13 cellular contexts compared by ENCODE assay signal in genomic region chr17:74426551-74427047, GRCh38. TPM values are rescaled to one million over a fixed set of nuclear protein-coding genes. Genes with fewer than 3 reads are reported as not detected.
DNase-seq lines count a peak whose midpoint lies in the region; ATAC-seq, FAIRE-seq and TF ChIP-seq lines count a peak whose summit lies in the region.
"Had no signal": no experiment of that assay in that cellular context is flagged by ENCODE, and none has a peak within 500 bp of the region (broad histone marks: within the 10 kb centered on the region; RNA-seq: fewer than 3 reads in every experiment).

No MANE protein-coding gene starts in this region.

- FAIRE-seq in RCC 7860 (lab: Jason Lieb, UNC) = no peak

- peaks cover 14% of the 10 kb centered on the region for H3K27me3 Mint-ChIP-seq in type B pancreatic cell

- H3K36me3 ChIP-seq in mesendoderm (ENCODE audit: control insufficient read depth, insufficient read depth, low read length) = no peaks in the 10 kb centered on the region

- H3K9ac ChIP-seq in mesendoderm (ENCODE audit: low read length) = peak overlapping the region; percentile 9

- H2BK120ac ChIP-seq in mesendoderm (ENCODE audit: low read depth, low read length) = no peak overlapping the region

- H2BK5ac ChIP-seq in mesendoderm (ENCODE audit: low read length) = no peak overlapping the region

- DNase-seq in Right ventricle myocardium superior (peak; percentile 5), Right ventricle myocardium inferior (ENCODE audit: missing footprints) (no peak), coronary artery (ENCODE audit: low spot score) (no peak), mesendoderm (peak; percentile 33), type B pancreatic cell (ENCODE audit: extremely low spot score, unreplicated experiment) (no peak), RCC 7860 (ENCODE audit: low spot score) (no peak), NCI-H1105 treated with DMSO at 0.1 percent for 48 hours (lab: John Stamatoyannopoulos, UW) (no peak), GM19240 (ENCODE audit: insufficient read length, low spot score) (no peak)
- DNase-seq: activated CD4-positive, alpha-beta T cell treated with anti-CD3 and anti-CD28 coated beads for 1 hour; hippocampal formation; NCI-H2081; trophoblast cell had no signal

- H3K4me1 Mint-ChIP-seq in type B pancreatic cell (ENCODE audit: unreplicated experiment) = peaks cover 19% of the 10 kb centered on the region

- no CpG with 5 or more reads among the region's 9 CpGs for WGBS in mesendoderm (ENCODE audit: extremely low coverage, insufficient coverage, low lambda C conversion rate)

- H3K79me1 ChIP-seq in mesendoderm (ENCODE audit: low read length) = no peaks in the 10 kb centered on the region

- H3K4me3 ChIP-seq in coronary artery (no peak overlapping the region), mesendoderm (ENCODE audit: low read length) (no peak overlapping the region)

- peak overlapping the region; percentile 66 for H4K5ac ChIP-seq in mesendoderm (ENCODE audit: low read length)

- no peak for TF ChIP-seq CTCF in coronary artery (IDR thresholded peaks at IDR 0.05)
- TF ChIP-seq CTCF in type B pancreatic cell (conservative IDR thresholded peaks at IDR 0.05) = no peak

- no peak overlapping the region for H3K4me3 Mint-ChIP-seq in type B pancreatic cell

- ATAC-seq in Right ventricle myocardium superior (ENCODE audit: poor library complexity) (no peak), Right ventricle myocardium inferior (no peak)

- no peaks in the 10 kb centered on the region for H3K27me3 ChIP-seq in mesendoderm (ENCODE audit: insufficient read depth, low read length, poor library complexity)

- no peak overlapping the region for H3K23ac ChIP-seq in mesendoderm (ENCODE audit: low read length)

- H3K9me3 Mint-ChIP-seq in type B pancreatic cell = no peaks in the 10 kb centered on the region

- H3K18ac ChIP-seq in mesendoderm (ENCODE audit: low read length) = no peak overlapping the region

- no peak overlapping the region for H3K4ac ChIP-seq in mesendoderm (ENCODE audit: low read depth, low read length)

- H2BK15ac ChIP-seq in mesendoderm (replicated peaks; ENCODE audit: low read depth) = no peak overlapping the region

- no peak overlapping the region for H3K4me2 ChIP-seq in mesendoderm (ENCODE audit: low read length)

- peak overlapping the region; percentile 30 for H3K56ac ChIP-seq in mesendoderm (ENCODE audit: low read length)

- H3K4me1 ChIP-seq in mesendoderm (ENCODE audit: control insufficient read depth, low read depth, low read length) = peaks cover 7% of the 10 kb centered on the region

- no peaks in the 10 kb centered on the region for H3K79me2 ChIP-seq in mesendoderm (ENCODE audit: control insufficient read depth, insufficient read depth, low read length)

- intact Hi-C loops in Right ventricle myocardium superior (cut with DNase I) (no loop called here), Right ventricle myocardium inferior (cut with DNase I) (loop anchor here (5.0 kb wide), 1 partner anchor 44 kb away; no protein-coding TSS in a partner anchor)

- H2AK5ac ChIP-seq in mesendoderm (ENCODE audit: low read length) = no peak overlapping the region

- no peak overlapping the region for H4K8ac ChIP-seq in mesendoderm (ENCODE audit: low read depth, low read length)

- no peaks in the 10 kb centered on the region for H3K36me3 Mint-ChIP-seq in type B pancreatic cell

- peak overlapping the region; percentile 78 for H3K27ac Mint-ChIP-seq in type B pancreatic cell

- H3K27ac ChIP-seq in coronary artery (peak overlapping the region; percentile 74 to 98), mesendoderm (ENCODE audit: low read depth, low read length) (no peak overlapping the region)

RNA-seq across cellular contexts. Expression of gene GPRC5C, which starts 5.3 kb away (rescaled TPM):
- 30.5 TPM for total RNA-seq in Right ventricle myocardium superior
- 37.2 TPM for total RNA-seq in Right ventricle myocardium inferior
- polyA plus RNA-seq in mesendoderm (2013, experiment 1 of 2) = 3.7 TPM
- 4.0 TPM for polyA plus RNA-seq in mesendoderm (2013, experiment 2 of 2)
- 52.0 and 64.3 TPM in 2 replicates for total RNA-seq in type B pancreatic cell (ENCODE audit: low replicate concordance)
- total RNA-seq: A673 had no signal

RNA-seq across cellular contexts. Expression of gene CD300A, which starts 39.8 kb away (rescaled TPM):
- total RNA-seq in Right ventricle myocardium superior = 1.7 TPM
- 2.4 TPM for total RNA-seq in Right ventricle myocardium inferior
- polyA plus RNA-seq in mesendoderm (2013, experiment 1 of 2) = 0.03 TPM
- 0.03 TPM for polyA plus RNA-seq in mesendoderm (2013, experiment 2 of 2)
- total RNA-seq in type B pancreatic cell (ENCODE audit: low replicate concordance) = 0.43 TPM in 1 of 2 replicates, not detected in the other
- total RNA-seq: A673 had no signal

RNA-seq across cellular contexts. Expression of gene GPR142, which starts 59.3 kb away (rescaled TPM):
- total RNA-seq in Right ventricle myocardium superior (not detected), Right ventricle myocardium inferior (not detected), type B pancreatic cell (ENCODE audit: low replicate concordance) (4.1 and 8.8 TPM in 2 replicates)
- not detected for polyA plus RNA-seq in mesendoderm (2013, experiment 1 of 2)
- not detected for polyA plus RNA-seq in mesendoderm (2013, experiment 2 of 2)

Comparison
In these comparisons a context has a peak if more than half of its experiments do, and no peak if none do; other contexts are left out.
1. DNase-seq: peak in Right ventricle myocardium superior (single experiment) and mesendoderm (single experiment); none in Right ventricle myocardium inferior (single experiment), coronary artery (single experiment), type B pancreatic cell (single experiment), RCC 7860 (single experiment), NCI-H1105 treated with DMSO at 0.1 percent for 48 hours (single experiment) and GM19240 (single experiment).